33 cellular contexts compared by ENCODE assay signal in the genomic region with DNA sequence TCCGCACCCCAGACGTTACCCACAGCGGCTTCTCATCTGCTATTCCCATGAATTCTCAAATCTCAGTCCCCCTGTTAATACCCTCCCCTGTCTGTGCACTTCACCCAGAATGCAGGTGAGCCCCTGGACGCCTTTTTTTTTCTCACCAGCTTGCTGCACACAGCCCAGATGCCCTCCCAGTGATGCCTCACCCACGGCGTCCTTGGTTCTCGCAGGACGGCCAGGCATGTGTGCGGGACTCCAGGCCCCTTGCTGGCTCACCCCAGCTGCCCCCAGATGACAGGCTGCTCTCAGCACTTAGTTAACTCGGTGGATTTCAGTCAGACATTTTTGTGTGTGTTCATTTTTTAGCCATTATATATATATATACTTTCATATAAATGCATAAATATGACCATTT. TPM values are rescaled to one million over a fixed set of nuclear protein-coding genes. Genes with fewer than 3 reads are reported as not detected.
DNase-seq lines count a peak whose midpoint lies in the region; ATAC-seq and TF ChIP-seq lines count a peak whose summit lies in the region.
"Had no signal": no experiment of that assay in that cellular context is flagged by ENCODE, and none has a peak within 500 bp of the region (broad histone marks: within the 10 kb centered on the region; RNA-seq: fewer than 3 reads in every experiment).

No MANE protein-coding gene starts in this region.

- no peaks in the 10 kb centered on the region for H3K27me3 Mint-ChIP-seq in activated CD4-positive, alpha-beta T cell treated with anti-CD3 and anti-CD28 coated beads, Interleukin-2, amount 10 ng/mL, durations not matched to agents 24 days and 14 days
- no peaks in the 10 kb centered on the region for H3K27me3 Mint-ChIP-seq in endothelial cell (ENCODE audit: unreplicated experiment)
- H3K27me3 Mint-ChIP-seq: activated naive CD8-positive, alpha-beta T cell treated with anti-CD3 and anti-CD28 coated beads for 36 hours; naive thymus-derived CD8-positive, alpha-beta T cell; stimulated activated naive CD8-positive, alpha-beta T cell treated with anti-CD3 and anti-CD28 coated beads, Interleukin-15, amount 100 ng/mL, for 72 hours had no signal

- H3K4me3 Mint-ChIP-seq in activated CD4-positive, alpha-beta T cell treated with anti-CD3 and anti-CD28 coated beads, Interleukin-2, amount 10 ng/mL, durations not matched to agents 24 days and 14 days: no peak overlapping the region
- H3K4me3 Mint-ChIP-seq in endothelial cell (ENCODE audit: unreplicated experiment): peak overlapping the region; percentile 18
- H3K4me3 Mint-ChIP-seq: activated naive CD8-positive, alpha-beta T cell treated with anti-CD3 and anti-CD28 coated beads for 36 hours; CD8-positive, alpha-beta T cell; naive thymus-derived CD8-positive, alpha-beta T cell; stimulated activated naive CD8-positive, alpha-beta T cell treated with anti-CD3 and anti-CD28 coated beads, Interleukin-15, amount 100 ng/mL, for 72 hours had no signal

- CTCF ChIA-PET in HEK293 (lab: Yijun Ruan, JAX): no interaction called here

- H3K9me3 Mint-ChIP-seq in activated CD4-positive, alpha-beta T cell treated with anti-CD3 and anti-CD28 coated beads, Interleukin-2, amount 10 ng/mL, durations not matched to agents 24 days and 14 days: no peaks in the 10 kb centered on the region
- H3K9me3 Mint-ChIP-seq in endothelial cell (ENCODE audit: unreplicated experiment): no peaks in the 10 kb centered on the region
- H3K9me3 Mint-ChIP-seq: activated naive CD8-positive, alpha-beta T cell treated with anti-CD3 and anti-CD28 coated beads for 36 hours; CD8-positive, alpha-beta T cell; naive thymus-derived CD8-positive, alpha-beta T cell; stimulated activated naive CD8-positive, alpha-beta T cell treated with anti-CD3 and anti-CD28 coated beads, Interleukin-15, amount 100 ng/mL, for 72 hours had no signal

- H3K36me3 ChIP-seq in HEK293 (ENCODE audit: control insufficient read depth in 2 of 2, insufficient read depth in 1 of 2, low read length in 2 of 2) (peaks cover 0 to 15% of the 10 kb centered on the region in 2 experiments; a peak in 1 of 3 replicates), psoas muscle (ENCODE audit: insufficient read depth in 1 of 2, low read depth in 1 of 2) (peaks cover 5 to 23% of the 10 kb centered on the region in 2 donors)
- H3K36me3 ChIP-seq: ovary, uterus had no signal

- H3K9me3 ChIP-seq in HEK293 (ENCODE audit: control insufficient read depth, insufficient read depth, low read depth, low read length) (no peaks in the 10 kb centered on the region), psoas muscle (no peaks in the 10 kb centered on the region)
- H3K9me3 ChIP-seq: ovary, Peyer's patch, thoracic aorta, uterus had no signal

- peaks cover 22% of the 10 kb centered on the region for H3K4me1 Mint-ChIP-seq in activated CD4-positive, alpha-beta T cell treated with anti-CD3 and anti-CD28 coated beads, Interleukin-2, amount 10 ng/mL, durations not matched to agents 24 days and 14 days
- H3K4me1 Mint-ChIP-seq in endothelial cell (ENCODE audit: unreplicated experiment): no peaks in the 10 kb centered on the region

- H3K27ac Mint-ChIP-seq in activated CD4-positive, alpha-beta T cell treated with anti-CD3 and anti-CD28 coated beads, Interleukin-2, amount 10 ng/mL, durations not matched to agents 24 days and 14 days: peak overlapping the region; percentile 47
- no peak overlapping the region for H3K27ac Mint-ChIP-seq in endothelial cell (ENCODE audit: unreplicated experiment)
- H3K27ac Mint-ChIP-seq: activated naive CD8-positive, alpha-beta T cell treated with anti-CD3 and anti-CD28 coated beads for 36 hours; stimulated activated naive CD8-positive, alpha-beta T cell treated with anti-CD3 and anti-CD28 coated beads, Interleukin-15, amount 100 ng/mL, for 72 hours had no signal

- peaks cover 13% of the 10 kb centered on the region for H3K36me3 Mint-ChIP-seq in activated CD4-positive, alpha-beta T cell treated with anti-CD3 and anti-CD28 coated beads, Interleukin-2, amount 10 ng/mL, durations not matched to agents 24 days and 14 days (ENCODE audit: low read depth)
- peaks cover 5% of the 10 kb centered on the region for H3K36me3 Mint-ChIP-seq in endothelial cell (ENCODE audit: low read depth, unreplicated experiment)

- ATAC-seq in psoas muscle: peak in 2 of 4 donors; percentile 27 to 31
- ATAC-seq in omental fat pad (ENCODE audit: low FRiP score): no peak
- ATAC-seq: CD8-positive, alpha-beta T cell; HCT116; naive thymus-derived CD8-positive, alpha-beta T cell; stimulated activated naive CD8-positive, alpha-beta T cell treated with anti-CD3 and anti-CD28 coated beads, Interleukin-15, amount 100 ng/mL, for 72 hours had no signal

- DNase-seq in activated CD4-positive, alpha-beta T cell treated with anti-CD3 and anti-CD28 coated beads, Interleukin-2, amount 10 ng/mL, durations not matched to agents 24 days and 14 days: no peak
- DNase-seq in activated CD4-positive, alpha-beta T cell treated with anti-CD3 and anti-CD28 coated beads for 4 hours: no peak
- DNase-seq in endothelial cell (ENCODE audit: low spot score): no peak
- DNase-seq in psoas muscle: no peak
- no peak for DNase-seq in NCI-H748 treated with DMSO at 0.1 percent for 48 hours (lab: John Stamatoyannopoulos, UW)
- DNase-seq in omental fat pad (ENCODE audit: low spot score): no peak
- DNase-seq in Ammon's horn (ENCODE audit: low spot score): no peak
- DNase-seq: activated CD4-positive, alpha-beta T cell treated with anti-CD3 and anti-CD28 coated beads for 48 hours; activated effector memory CD4-positive, alpha-beta T cell treated with Interleukin-2 at 50 U/mL for 16 hours; activated naive CD8-positive, alpha-beta T cell treated with anti-CD3 and anti-CD28 coated beads for 36 hours; AML-193; caudate nucleus; CD8-positive, alpha-beta T cell; cortex of kidney; effector memory CD4-positive, alpha-beta T cell; erythroblast; head of caudate nucleus; midbrain; naive thymus-derived CD8-positive, alpha-beta T cell; NCI-H146; NCI-H774; Peyer's patch; stimulated activated CD4-positive, alpha-beta T cell treated with anti-CD3 and anti-CD28 coated beads, Interleukin-12 subunit alpha, Interleukin-12 subunit beta, amount 100 ng/mL, for 4 hours; stimulated activated CD4-positive, alpha-beta T cell treated with anti-CD3 and anti-CD28 coated beads, Interleukin-2, amount 100 ng/mL, for 48 hours; stimulated activated naive CD8-positive, alpha-beta T cell treated with anti-CD3 and anti-CD28 coated beads, Interleukin-15, amount 100 ng/mL, for 72 hours; T1000; uterus had no signal

- no peaks in the 10 kb centered on the region for H3K27me3 ChIP-seq in psoas muscle (ENCODE audit: insufficient read depth in 3 of 3, low read length in 2 of 3)
- H3K27me3 ChIP-seq: ovary, Peyer's patch, uterus had no signal

- no peak overlapping the region for H3K27ac ChIP-seq in HEK293 (ENCODE audit: extremely low read depth, low read depth, low read length)
- peak overlapping the region; percentile 84 for H3K27ac ChIP-seq in psoas muscle
- H3K27ac ChIP-seq: Peyer's patch, thoracic aorta, VCaP had no signal

- H3K4me3 ChIP-seq in HEK293 (ENCODE audit: low read depth, low read length) (no peak overlapping the region), psoas muscle (peak overlapping the region; percentile 26)
- H3K4me3 ChIP-seq: ovary, Peyer's patch, thoracic aorta, uterus had no signal

- POLR2A ChIA-PET in HEK293 (lab: Yijun Ruan, JAX): no interaction called here

- H3K4me1 ChIP-seq in HEK293 (ENCODE audit: control insufficient read depth, insufficient read depth, low read length) (peaks cover 4% of the 10 kb centered on the region; the same call in 1 of the 2 replicates), psoas muscle (peaks cover 36% of the 10 kb centered on the region)
- H3K4me1 ChIP-seq: Peyer's patch, uterus had no signal

- WGBS in psoas muscle, 3 donors: 47 to 68% (median 50%) methylated on average over 10 of the region's 10 CpGs

- intact Hi-C loops in activated CD4-positive, alpha-beta T cell treated with anti-CD3 and anti-CD28 coated beads, Interleukin-2, amount 10 ng/mL, durations not matched to agents 24 days and 14 days (cut with micrococcal nuclease): no loop called here
- intact Hi-C loops in psoas muscle (cut with DNase I): loop anchor here (5.0 kb wide), 3 partner anchors 42 to 53 kb away; a partner anchor contains a TSS

- TF ChIP-seq CTCF in HEK293 (tag by site-specific recombination; IDR thresholded peaks at IDR 0.05) (no peak), endothelial cell (IDR thresholded peaks at IDR 0.05; ENCODE audit: unreplicated experiment) (no peak), psoas muscle (IDR thresholded peaks at IDR 0.05) (no peak), omental fat pad (IDR thresholded peaks at IDR 0.05) (no peak)

TF ChIP-seq in HEK293, 187 proteins besides CTCF, POLR2A, EP300 and RAD21:
- TF ChIP-seq ZBTB8A (tag by site-specific recombination; IDR thresholded peaks at IDR 0.05): no peak
- TF ChIP-seq ZIC2 (tag by site-specific recombination; IDR thresholded peaks at IDR 0.05): peak; percentile 30; the same call in 1 of the 2 replicates
TF ChIP-seq in HEK293: peak in this region for 1.

RNA-seq across cellular contexts. Expression of a gene that starts 25.4 kb away (rescaled TPM):
- not detected in 2 replicates for total RNA-seq in activated CD4-positive, alpha-beta T cell treated with anti-CD3 and anti-CD28 coated beads, Interleukin-2, amount 10 ng/mL, durations not matched to agents 24 days and 14 days
- total RNA-seq in endothelial cell (ENCODE audit: unreplicated experiment) (20.5 TPM), psoas muscle (10 to 100 TPM in 1 of 4 donors, 1 to 10 TPM in 3; 3.1 to 49.1 (median 3.6) TPM), omental fat pad (10 to 100 TPM in 2 of 4 donors, 1 to 10 TPM in 2; 1.3 to 41.9 (median 8.9) TPM)
- 1 to 10 TPM; 1.2 to 3.1 (median 1.6) TPM for polyA plus RNA-seq in psoas muscle
- polyA plus RNA-seq: keratinocyte had no signal

RNA-seq across cellular contexts. Expression of a gene that starts 43.4 kb away (rescaled TPM):
- 25.9 and 27.4 TPM in 2 replicates for total RNA-seq in activated CD4-positive, alpha-beta T cell treated with anti-CD3 and anti-CD28 coated beads, Interleukin-2, amount 10 ng/mL, durations not matched to agents 24 days and 14 days
- total RNA-seq in endothelial cell (ENCODE audit: unreplicated experiment) (43.2 TPM), psoas muscle (10 to 100 TPM; 37.1 to 53.4 (median 51.1) TPM), omental fat pad (10 to 100 TPM; 40.2 to 53.0 (median 46.0) TPM)
- 10 to 100 TPM; 23.2 to 56.3 (median 35.4) TPM for polyA plus RNA-seq in psoas muscle

RNA-seq across cellular contexts. Expression of a gene that starts 54.5 kb away (rescaled TPM):
- 65.0 and 65.1 TPM in 2 replicates for total RNA-seq in activated CD4-positive, alpha-beta T cell treated with anti-CD3 and anti-CD28 coated beads, Interleukin-2, amount 10 ng/mL, durations not matched to agents 24 days and 14 days
- total RNA-seq in endothelial cell (ENCODE audit: unreplicated experiment) (33.4 TPM), psoas muscle (10 to 100 TPM; 20.9 to 38.8 (median 22.1) TPM), omental fat pad (10 to 100 TPM; 17.5 to 31.6 (median 20.9) TPM)
- 10 to 100 TPM; 18.1 to 92.3 (median 40.4) TPM for polyA plus RNA-seq in psoas muscle

RNA-seq across cellular contexts. Expression of a gene that starts 56.8 kb away (rescaled TPM):
- 119 TPM in 2 replicates for total RNA-seq in activated CD4-positive, alpha-beta T cell treated with anti-CD3 and anti-CD28 coated beads, Interleukin-2, amount 10 ng/mL, durations not matched to agents 24 days and 14 days
- 304 TPM for total RNA-seq in endothelial cell (ENCODE audit: unreplicated experiment)
- total RNA-seq in psoas muscle: 10 to 100 TPM; 74.6 to 89.2 (median 85.4) TPM
- 100 to 1,000 TPM; 110 to 230 (median 145) TPM for polyA plus RNA-seq in psoas muscle
- total RNA-seq in omental fat pad: 100 to 1,000 TPM; 227 to 251 (median 239) TPM
